In the genomic region with DNA sequence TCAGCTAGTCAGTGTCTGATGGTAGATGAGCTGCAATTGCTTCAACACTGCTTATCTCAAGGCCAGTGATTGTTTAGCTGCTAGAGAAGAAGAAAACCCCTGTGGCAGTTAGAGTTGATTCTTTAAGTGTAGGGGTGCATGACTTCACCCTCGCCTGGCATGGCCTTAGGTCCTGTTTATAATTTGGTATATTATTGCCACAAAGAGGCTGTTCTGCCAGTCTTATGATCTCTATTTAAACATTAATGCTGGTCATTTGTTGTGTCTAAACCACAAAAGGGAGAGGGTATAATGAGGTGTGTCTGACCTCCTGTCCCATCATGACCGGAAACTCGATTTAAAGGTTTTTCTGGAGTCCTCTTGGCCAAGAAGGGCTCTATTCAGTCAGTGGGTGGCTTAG, we compare ENCODE assay signal across 35 cellular contexts.
"Had no signal": no experiment of that assay in that cellular context is flagged by ENCODE, and none has a peak within 500 bp of the region (broad histone marks: within the 10 kb centered on the region; RNA-seq: fewer than 3 reads in every experiment).

No MANE protein-coding gene starts in this region.

- H3K9me3 ChIP-seq: ascending aorta had no signal

- H3K9me3 Mint-ChIP-seq: activated B cell treated with CpG ODN at 0.5 μM for 24 hours; activated CD4-positive, alpha-beta memory T cell treated with anti-CD3 and anti-CD28 coated beads for 36 hours; activated CD4-positive, alpha-beta T cell treated with anti-CD3 and anti-CD28 coated beads, Interleukin-2, amount 10 ng/mL, durations not matched to agents 24 days and 14 days; activated CD8-positive, alpha-beta T cell treated with anti-CD3 and anti-CD28 coated beads for 36 hours; activated naive CD4-positive, alpha-beta T cell treated with anti-CD3 and anti-CD28 coated beads, Interleukin-2, amount 10 ng/mL, durations not matched to agents 7 days and 5 days; activated naive CD4-positive, alpha-beta T cell treated with anti-CD3 and anti-CD28 coated beads, Interleukin-2, amount 50 U/mL, for 24 hours; activated naive CD8-positive, alpha-beta T cell treated with anti-CD3 and anti-CD28 coated beads, Interleukin-2, amount 10 ng/mL, durations not matched to agents 7 days and 5 days; activated naive CD8-positive, alpha-beta T cell treated with anti-CD3 and anti-CD28 coated beads, Interleukin-2, amount 50 U/mL, for 24 hours; activated T-cell treated with anti-CD3 and anti-CD28 coated beads, Interleukin-2, amount 50 U/mL, for 24 hours; activated T-helper 2 cell treated with anti-CD3 and anti-CD28 coated beads, Interferon-gamma antibody, Interleukin-2, Interleukin-4, amounts not matched to agents 10 μg/mL and 5 μg/mL and 100 μg/mL, durations not matched to agents 14 hours and 24 hours and 36 hours; brain; central memory CD8-positive, alpha-beta T cell; T-helper 1 cell treated with Interleukin-12 subunit alpha and Interleukin-12 subunit beta and Interleukin-4 antibody, amounts not matched to agents 30 μg/mL and 1 μg/mL, for 36 hours; T-helper 2 cell treated with Interferon-gamma antibody and Interleukin-4, amounts not matched to agents 5 μg/mL and 100 μg/mL, for 36 hours had no signal

- H3K4me1 ChIP-seq: ascending aorta had no signal

- H3K4me3 Mint-ChIP-seq: activated B cell treated with CpG ODN at 0.5 μM for 24 hours; activated CD4-positive, alpha-beta memory T cell treated with anti-CD3 and anti-CD28 coated beads for 36 hours; activated CD4-positive, alpha-beta T cell treated with anti-CD3 and anti-CD28 coated beads, Interleukin-2, amount 10 ng/mL, durations not matched to agents 24 days and 14 days; activated CD8-positive, alpha-beta memory T cell treated with anti-CD3 and anti-CD28 coated beads, Interleukin-2, amount 10 ng/mL, durations not matched to agents 7 days and 5 days; activated CD8-positive, alpha-beta T cell treated with anti-CD3 and anti-CD28 coated beads for 36 hours; activated naive CD4-positive, alpha-beta T cell treated with anti-CD3 and anti-CD28 coated beads, Interleukin-2, amount 10 ng/mL, durations not matched to agents 7 days and 5 days; activated naive CD4-positive, alpha-beta T cell treated with anti-CD3 and anti-CD28 coated beads, Interleukin-2, amount 50 U/mL, for 24 hours; activated naive CD8-positive, alpha-beta T cell; activated naive CD8-positive, alpha-beta T cell treated with anti-CD3 and anti-CD28 coated beads, Interleukin-2, amount 10 ng/mL, durations not matched to agents 7 days and 5 days; activated naive CD8-positive, alpha-beta T cell treated with anti-CD3 and anti-CD28 coated beads, Interleukin-2, amount 50 U/mL, for 24 hours; activated T-cell treated with anti-CD3 and anti-CD28 coated beads, Interleukin-2, amount 50 U/mL, for 24 hours; brain; central memory CD8-positive, alpha-beta T cell; T-helper 1 cell treated with Interleukin-12 subunit alpha and Interleukin-12 subunit beta and Interleukin-4 antibody, amounts not matched to agents 30 μg/mL and 1 μg/mL, for 36 hours; T-helper 2 cell treated with Interferon-gamma antibody and Interleukin-4, amounts not matched to agents 5 μg/mL and 100 μg/mL, for 36 hours had no signal

- H3K36me3 Mint-ChIP-seq: activated CD8-positive, alpha-beta memory T cell treated with anti-CD3 and anti-CD28 coated beads, Interleukin-2, amount 10 ng/mL, durations not matched to agents 7 days and 5 days had no signal

- H3K4me3 ChIP-seq: ascending aorta, cardiac muscle cell had no signal

- ATAC-seq: activated CD8-positive, alpha-beta memory T cell treated with anti-CD3 and anti-CD28 coated beads, Interleukin-2, amount 10 ng/mL, durations not matched to agents 7 days and 5 days; activated CD8-positive, alpha-beta T cell treated with anti-CD3 and anti-CD28 coated beads for 36 hours; activated naive CD8-positive, alpha-beta T cell treated with anti-CD3 and anti-CD28 coated beads, Interleukin-2, amount 50 U/mL, for 24 hours had no signal

- H3K27ac Mint-ChIP-seq: activated B cell treated with CpG ODN at 0.5 μM for 24 hours; activated CD4-positive, alpha-beta memory T cell treated with anti-CD3 and anti-CD28 coated beads for 36 hours; activated CD4-positive, alpha-beta T cell treated with anti-CD3 and anti-CD28 coated beads, Interleukin-2, amount 10 ng/mL, durations not matched to agents 24 days and 14 days; activated CD8-positive, alpha-beta memory T cell treated with anti-CD3 and anti-CD28 coated beads, Interleukin-2, amount 10 ng/mL, durations not matched to agents 7 days and 5 days; activated CD8-positive, alpha-beta T cell treated with anti-CD3 and anti-CD28 coated beads for 36 hours; activated naive CD4-positive, alpha-beta T cell treated with anti-CD3 and anti-CD28 coated beads, Interleukin-2, amount 10 ng/mL, durations not matched to agents 7 days and 5 days; activated naive CD4-positive, alpha-beta T cell treated with anti-CD3 and anti-CD28 coated beads, Interleukin-2, amount 50 U/mL, for 24 hours; activated naive CD8-positive, alpha-beta T cell; activated naive CD8-positive, alpha-beta T cell treated with anti-CD3 and anti-CD28 coated beads, Interleukin-2, amount 10 ng/mL, durations not matched to agents 7 days and 5 days; activated naive CD8-positive, alpha-beta T cell treated with anti-CD3 and anti-CD28 coated beads, Interleukin-2, amount 50 U/mL, for 24 hours; activated T-cell treated with anti-CD3 and anti-CD28 coated beads, Interleukin-2, amount 50 U/mL, for 24 hours; activated T-helper 2 cell treated with anti-CD3 and anti-CD28 coated beads, Interferon-gamma antibody, Interleukin-2, Interleukin-4, amounts not matched to agents 10 μg/mL and 5 μg/mL and 100 μg/mL, durations not matched to agents 14 hours and 24 hours and 36 hours; brain; T-helper 1 cell treated with Interleukin-12 subunit alpha and Interleukin-12 subunit beta and Interleukin-4 antibody, amounts not matched to agents 30 μg/mL and 1 μg/mL, for 36 hours; T-helper 2 cell treated with Interferon-gamma antibody and Interleukin-4, amounts not matched to agents 5 μg/mL and 100 μg/mL, for 36 hours had no signal

- DNase-seq: activated B cell treated with CpG ODN at 0.5 μM for 24 hours; activated CD4-positive, alpha-beta memory T cell treated with anti-CD3 and anti-CD28 coated beads for 36 hours; activated CD4-positive, alpha-beta T cell treated with anti-CD3 and anti-CD28 coated beads for 4 hours; activated CD4-positive, alpha-beta T cell treated with anti-CD3 and anti-CD28 coated beads, Interleukin-2, amount 10 ng/mL, durations not matched to agents 24 days and 14 days; activated CD4-positive, alpha-beta T cell treated with anti-CD3 and anti-CD28 coated beads, Interleukin-2, amount 50 U/mL, for 1 hour; activated CD4-positive, alpha-beta T cell treated with anti-CD3 and anti-CD28 coated beads, Interleukin-2, amount 50 U/mL, for 4 hours; activated CD4-positive, CD25-positive, alpha-beta regulatory T cell treated with anti-CD3 and anti-CD28 coated beads, Interleukin-2, amount 50 U/mL, for 72 hours; activated CD8-positive, alpha-beta memory T cell treated with anti-CD3 and anti-CD28 coated beads for 24 hours; activated CD8-positive, alpha-beta memory T cell treated with anti-CD3 and anti-CD28 coated beads, Interleukin-2, amount 10 ng/mL, durations not matched to agents 7 days and 5 days; activated CD8-positive, alpha-beta memory T cell treated with anti-CD3 and anti-CD28 coated beads, Interleukin-2, amount 50 U/mL, for 48 hours; activated CD8-positive, alpha-beta T cell treated with anti-CD3 and anti-CD28 coated beads for 36 hours; activated effector memory CD4-positive, alpha-beta T cell treated with Interleukin-2 at 50 U/mL for 16 hours; activated gamma-delta T cell; activated naive CD4-positive, alpha-beta T cell treated with anti-CD3 and anti-CD28 coated beads, Interleukin-2, amount 10 ng/mL, durations not matched to agents 7 days and 5 days; activated naive CD4-positive, alpha-beta T cell treated with Interleukin-2 at 50 U/mL for 16 hours; activated naive CD8-positive, alpha-beta T cell treated with anti-CD3 and anti-CD28 coated beads, Interleukin-2, amount 10 ng/mL, durations not matched to agents 7 days and 5 days; activated naive CD8-positive, alpha-beta T cell treated with anti-CD3 and anti-CD28 coated beads, Interleukin-2, amount 50 U/mL, for 24 hours; activated T-cell treated with anti-CD3 and anti-CD28 coated beads, Interleukin-2, amount 50 U/mL, for 24 hours; activated T-cell treated with anti-CD3 and anti-CD28 coated beads, Interleukin-2, amount 50 U/mL, for 48 hours; amygdala; anterior cingulate cortex; caudate nucleus; cerebellar nuclear complex; T-helper 1 cell; T-helper 2 cell; T-helper 9 cell had no signal

- H3K27me3 Mint-ChIP-seq: activated B cell treated with CpG ODN at 0.5 μM for 24 hours; activated CD4-positive, alpha-beta memory T cell treated with anti-CD3 and anti-CD28 coated beads for 36 hours; activated CD4-positive, alpha-beta T cell treated with anti-CD3 and anti-CD28 coated beads, Interleukin-2, amount 10 ng/mL, durations not matched to agents 24 days and 14 days; activated CD8-positive, alpha-beta memory T cell treated with anti-CD3 and anti-CD28 coated beads, Interleukin-2, amount 10 ng/mL, durations not matched to agents 7 days and 5 days; activated CD8-positive, alpha-beta T cell treated with anti-CD3 and anti-CD28 coated beads for 36 hours; activated naive CD4-positive, alpha-beta T cell treated with anti-CD3 and anti-CD28 coated beads, Interleukin-2, amount 10 ng/mL, durations not matched to agents 7 days and 5 days; activated naive CD4-positive, alpha-beta T cell treated with anti-CD3 and anti-CD28 coated beads, Interleukin-2, amount 50 U/mL, for 24 hours; activated naive CD8-positive, alpha-beta T cell; activated naive CD8-positive, alpha-beta T cell treated with anti-CD3 and anti-CD28 coated beads, Interleukin-2, amount 10 ng/mL, durations not matched to agents 7 days and 5 days; activated naive CD8-positive, alpha-beta T cell treated with anti-CD3 and anti-CD28 coated beads, Interleukin-2, amount 50 U/mL, for 24 hours; activated T-cell treated with anti-CD3 and anti-CD28 coated beads, Interleukin-2, amount 50 U/mL, for 24 hours; brain; central memory CD8-positive, alpha-beta T cell had no signal

- H3K27me3 ChIP-seq: ascending aorta, cardiac muscle cell had no signal

- H3K27ac ChIP-seq: ascending aorta, cardiac muscle cell had no signal

- H3K4me1 Mint-ChIP-seq: activated B cell treated with CpG ODN at 0.5 μM for 24 hours; activated CD4-positive, alpha-beta T cell treated with anti-CD3 and anti-CD28 coated beads, Interleukin-2, amount 10 ng/mL, durations not matched to agents 24 days and 14 days; activated CD8-positive, alpha-beta memory T cell treated with anti-CD3 and anti-CD28 coated beads, Interleukin-2, amount 10 ng/mL, durations not matched to agents 7 days and 5 days; activated naive CD4-positive, alpha-beta T cell treated with anti-CD3 and anti-CD28 coated beads, Interleukin-2, amount 10 ng/mL, durations not matched to agents 7 days and 5 days; activated naive CD4-positive, alpha-beta T cell treated with anti-CD3 and anti-CD28 coated beads, Interleukin-2, amount 50 U/mL, for 24 hours; activated naive CD8-positive, alpha-beta T cell treated with anti-CD3 and anti-CD28 coated beads, Interleukin-2, amount 50 U/mL, for 24 hours; brain; central memory CD8-positive, alpha-beta T cell had no signal
